14 cellular contexts compared by ENCODE assay signal in genomic region chr5:123881791-123882244, GRCh38.
DNase-seq lines count a peak whose midpoint lies in the region; ATAC-seq and TF ChIP-seq lines count a peak whose summit lies in the region.
"Had no signal": no experiment of that assay in that cellular context is flagged by ENCODE, and none has a peak within 500 bp of the region (broad histone marks: within the 10 kb centered on the region; RNA-seq: fewer than 3 reads in every experiment).

No MANE protein-coding gene starts in this region.

- ATAC-seq in omental fat pad (ENCODE audit: low FRiP score) = peak; percentile 57

- H3K4me3 ChIP-seq in epithelial cell of esophagus (ENCODE audit: low read length) (no peak overlapping the region), testis (no peak overlapping the region)
- H3K4me3 ChIP-seq: prostate gland, suprapubic skin had no signal

- DNase-seq in ELR (ENCODE audit: low read depth) = peak; percentile 15
- DNase-seq in epithelial cell of esophagus (ENCODE audit: low read depth) = peak; percentile 54
- no peak for DNase-seq in omental fat pad (ENCODE audit: low spot score)
- DNase-seq in GM19240 (ENCODE audit: insufficient read length, low spot score) = no peak
- DNase-seq in DMS53 (lab: John Stamatoyannopoulos, UW) = no peak
- DNase-seq in testis = no peak
- DNase-seq: activated CD4-positive, alpha-beta T cell treated with anti-CD3 and anti-CD28 coated beads, Interleukin-2, amount 50 U/mL, for 48 hours; activated naive CD4-positive, alpha-beta T cell treated with anti-CD3 and anti-CD28 coated beads, Interleukin-2, amount 10 ng/mL, durations not matched to agents 7 days and 5 days; DMS79 treated with DMSO at 0.1 percent for 48 hours; endodermal cell; KG1 had no signal

- intact Hi-C loops in testis (cut with DNase I; ENCODE audit: low total_unique reads) = no loop called here

- 44 to 45% methylated on average over 5 of the region's 5 CpGs for WGBS in testis, 2 donors

- no peaks in the 10 kb centered on the region for H3K9me3 ChIP-seq in testis
- H3K9me3 ChIP-seq: prostate gland, suprapubic skin had no signal

- TF ChIP-seq POLR2A in testis (IDR thresholded peaks at IDR 0.05) = no peak

- H3K27ac ChIP-seq in testis = no peak overlapping the region
- H3K27ac ChIP-seq: prostate gland, suprapubic skin had no signal

- no peaks in the 10 kb centered on the region for H3K4me1 ChIP-seq in testis
- H3K4me1 ChIP-seq: prostate gland had no signal

- H3K36me3 ChIP-seq in testis (ENCODE audit: low read depth, missing control alignments) = no peaks in the 10 kb centered on the region
- H3K36me3 ChIP-seq: prostate gland, suprapubic skin had no signal

- no peaks in the 10 kb centered on the region for H3K27me3 ChIP-seq in testis
- H3K27me3 ChIP-seq: suprapubic skin had no signal

- TF ChIP-seq CTCF in epithelial cell of esophagus (IDR thresholded peaks at IDR 0.05; ENCODE audit: insufficient read depth, low read depth, low read length, missing control alignments) (no peak), omental fat pad (IDR thresholded peaks at IDR 0.05) (no peak), testis (IDR thresholded peaks at IDR 0.05) (no peak)

TF ChIP-seq in PFSK-1, 5 proteins besides CTCF, POLR2A, EP300 and RAD21:
- TF ChIP-seq, protein P1, sequence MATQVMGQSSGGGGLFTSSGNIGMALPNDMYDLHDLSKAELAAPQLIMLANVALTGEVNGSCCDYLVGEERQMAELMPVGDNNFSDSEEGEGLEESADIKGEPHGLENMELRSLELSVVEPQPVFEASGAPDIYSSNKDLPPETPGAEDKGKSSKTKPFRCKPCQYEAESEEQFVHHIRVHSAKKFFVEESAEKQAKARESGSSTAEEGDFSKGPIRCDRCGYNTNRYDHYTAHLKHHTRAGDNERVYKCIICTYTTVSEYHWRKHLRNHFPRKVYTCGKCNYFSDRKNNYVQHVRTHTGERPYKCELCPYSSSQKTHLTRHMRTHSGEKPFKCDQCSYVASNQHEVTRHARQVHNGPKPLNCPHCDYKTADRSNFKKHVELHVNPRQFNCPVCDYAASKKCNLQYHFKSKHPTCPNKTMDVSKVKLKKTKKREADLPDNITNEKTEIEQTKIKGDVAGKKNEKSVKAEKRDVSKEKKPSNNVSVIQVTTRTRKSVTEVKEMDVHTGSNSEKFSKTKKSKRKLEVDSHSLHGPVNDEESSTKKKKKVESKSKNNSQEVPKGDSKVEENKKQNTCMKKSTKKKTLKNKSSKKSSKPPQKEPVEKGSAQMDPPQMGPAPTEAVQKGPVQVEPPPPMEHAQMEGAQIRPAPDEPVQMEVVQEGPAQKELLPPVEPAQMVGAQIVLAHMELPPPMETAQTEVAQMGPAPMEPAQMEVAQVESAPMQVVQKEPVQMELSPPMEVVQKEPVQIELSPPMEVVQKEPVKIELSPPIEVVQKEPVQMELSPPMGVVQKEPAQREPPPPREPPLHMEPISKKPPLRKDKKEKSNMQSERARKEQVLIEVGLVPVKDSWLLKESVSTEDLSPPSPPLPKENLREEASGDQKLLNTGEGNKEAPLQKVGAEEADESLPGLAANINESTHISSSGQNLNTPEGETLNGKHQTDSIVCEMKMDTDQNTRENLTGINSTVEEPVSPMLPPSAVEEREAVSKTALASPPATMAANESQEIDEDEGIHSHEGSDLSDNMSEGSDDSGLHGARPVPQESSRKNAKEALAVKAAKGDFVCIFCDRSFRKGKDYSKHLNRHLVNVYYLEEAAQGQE (IDR thresholded peaks at IDR 0.05; ENCODE audit: insufficient read depth in 1 of 2, low read depth in 2 of 2, low read length in 2 of 2) = 0 out of 4 replicates have a peak, but pooled peaks of 1 of the 2 experiments have one; percentile 64
- TF ChIP-seq SIN3A (IDR thresholded peaks at IDR 0.05; ENCODE audit: borderline replicate concordance, insufficient read depth, low read length) = peak; percentile 76; the same call in 1 of the 2 replicates
- no peak for TF ChIP-seq FOXP2 (optimal IDR thresholded peaks at IDR 0.05; ENCODE audit: borderline replicate concordance, extremely low read depth, extremely low read length, insufficient read depth)

Comparison
In these comparisons a context has a peak if more than half of its experiments do, and no peak if none do; other contexts are left out.
1. DNase-seq: peak in ELR (single experiment) and epithelial cell of esophagus (single experiment); none in omental fat pad (single experiment), GM19240 (single experiment), DMS53 (single experiment) and testis (single experiment).